10 cellular contexts compared by ENCODE assay signal in the genomic region with DNA sequence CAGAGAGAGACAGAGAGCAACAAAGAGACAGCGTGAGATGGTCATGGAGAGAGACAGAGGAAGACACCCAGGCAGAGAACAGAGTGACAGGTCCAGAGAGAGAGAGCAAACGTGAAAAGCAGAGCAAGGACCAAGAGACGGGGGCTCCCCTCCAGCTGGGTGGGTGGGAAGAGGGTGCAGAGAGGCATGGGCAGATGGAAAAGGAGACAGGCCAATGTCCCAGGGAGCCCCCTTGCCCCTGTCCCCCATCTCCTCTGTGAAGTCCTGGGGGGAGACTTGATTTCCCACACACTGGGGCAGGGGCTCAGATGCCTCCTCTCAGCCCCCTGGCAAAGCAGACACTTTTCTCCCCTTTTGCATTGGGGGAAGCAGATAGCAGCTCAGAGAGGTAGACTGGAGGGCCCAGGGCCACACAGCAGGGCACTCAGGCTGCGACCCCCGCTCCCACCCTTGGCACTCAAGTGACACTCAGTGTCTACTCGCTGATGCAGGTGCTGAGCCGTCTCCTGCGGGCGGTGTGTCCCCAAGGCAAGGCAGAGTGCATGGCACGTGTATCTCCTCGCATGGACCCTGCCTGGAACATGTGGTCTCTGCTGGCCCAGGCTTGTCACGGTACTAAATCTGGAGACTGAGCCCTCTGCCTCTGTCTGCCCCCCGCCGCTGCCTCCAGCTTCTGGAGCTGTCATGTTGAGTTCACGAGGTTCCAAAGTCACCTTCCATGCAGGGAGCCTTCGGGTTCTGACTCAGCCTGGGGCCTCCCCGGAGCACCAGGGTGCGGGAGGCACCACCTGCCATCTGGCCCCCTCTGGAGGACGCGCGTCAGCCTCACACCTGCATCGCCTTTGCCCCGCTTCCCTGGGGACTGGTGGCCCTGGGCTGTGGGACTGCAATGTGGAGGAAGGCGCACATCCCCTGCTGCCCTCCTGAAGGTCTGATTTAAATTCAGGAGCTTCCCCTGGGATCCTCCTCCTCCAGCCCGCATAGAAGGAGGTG.
A peak's percentile ranks its signal among the peaks of the same experiment; 100 is the strongest.
DNase-seq lines count a peak whose midpoint lies in the region; ATAC-seq, FAIRE-seq and TF ChIP-seq lines count a peak whose summit lies in the region.
"Had no signal": no experiment of that assay in that cellular context is flagged by ENCODE, and none has a peak within 500 bp of the region (broad histone marks: within the 10 kb centered on the region; RNA-seq: fewer than 3 reads in every experiment).

No MANE protein-coding gene starts in this region.

- CTCF ChIA-PET in HepG2 (lab: Yijun Ruan, JAX; ENCODE audit: low intra/inter-chr PET ratio, low total read pairs) = interaction anchor here (1.1 kb wide), 1 partner anchor 122 kb away, joined by 4 read pairs; no protein-coding TSS in a partner anchor

- no peak overlapping the region for H3K27ac Mint-ChIP-seq in effector memory CD8-positive, alpha-beta T cell

- H3K4me2 ChIP-seq in HepG2 (ENCODE audit: low read depth, low read length) = no peak overlapping the region

- H3K4me1 ChIP-seq in BE2C (peaks cover 37% of the 10 kb centered on the region), HepG2 (ENCODE audit: insufficient read depth, low read length) (peaks cover 47% of the 10 kb centered on the region)

- BruUV-seq in HepG2 (replicated peaks; lab: Mats Ljungman, UMichigan) = no TSS peak

- H3K4me3 Mint-ChIP-seq in effector memory CD8-positive, alpha-beta T cell = no peak overlapping the region

- no peak overlapping the region for H3K27ac ChIP-seq in HepG2 (ENCODE audit: extremely low read length, insufficient read depth, low read length)
- H3K27ac ChIP-seq: SK-N-MC had no signal

- POLR2A ChIA-PET in HepG2 (lab: Yijun Ruan, JAX) = no interaction called here

- H3K79me2 ChIP-seq in HepG2 (ENCODE audit: insufficient read depth, low read length) = no peaks in the 10 kb centered on the region

- 35% methylated on average over 6 of the region's 25 CpGs for WGBS in HepG2 (ENCODE audit: low lambda C conversion rate)

- TF ChIP-seq POLR2A in HepG2 (IDR thresholded peaks at IDR 0.05; ENCODE audit: insufficient read depth in 1 of 2, low read depth in 2 of 2, low read length in 2 of 2) = no peak

- intact Hi-C loops in HepG2 (cut with micrococcal nuclease; ENCODE audit: unreplicated experiment) = loop anchor here (10.0 kb wide), 2 partner anchors 218 to 318 kb away; partner anchors contain the start of gene GSE1

- TF ChIP-seq RAD21 in HepG2 (CRISPR knock-in tag; IDR thresholded peaks at IDR 0.05) = peak; percentile 78

- H3K4me3 ChIP-seq in BE2C (ENCODE audit: low read depth, low read length) (no peak overlapping the region), HepG2 (replicated peaks in 1 of 3; ENCODE audit: insufficient read depth in 1 of 3, low read depth in 2 of 3, low read length in 3 of 3) (no peak overlapping the region; a peak in 1 of 6 replicates)
- H3K4me3 ChIP-seq: SK-N-MC had no signal

- peaks cover 0 to 3% of the 10 kb centered on the region in 2 donors for H3K27me3 Mint-ChIP-seq in effector memory CD8-positive, alpha-beta T cell

- H3K36me3 ChIP-seq in BE2C (no peaks in the 10 kb centered on the region), HepG2 (replicated peaks in 1 of 2; ENCODE audit: control insufficient read depth in 1 of 2, insufficient read depth in 2 of 2, low read length in 2 of 2) (no peaks in the 10 kb centered on the region)

- peak; percentile 31; the same call in 1 of the 2 replicates for TF ChIP-seq CTCF in BE2C (IDR thresholded peaks at IDR 0.05; ENCODE audit: low read depth, low read length)
- TF ChIP-seq CTCF in HepG2 (CRISPR knock-in tag; IDR thresholded peaks at IDR 0.05) = peak; percentile 86

- H3K27me3 ChIP-seq in BE2C (no peaks in the 10 kb centered on the region), HepG2 (ENCODE audit: control insufficient read depth in 1 of 2, insufficient read depth in 2 of 2, low read length in 2 of 2) (peaks cover 12 to 30% of the 10 kb centered on the region in 2 experiments; a peak in 4 of 5 replicates)

- no peak overlapping the region for H2AFZ ChIP-seq in HepG2 (ENCODE audit: low read length)

- in situ Hi-C loops in HepG2 (cut with HindIII; ENCODE audit: extremely low pct_ligation_motif_present, low pct_unique_long_range_greater_than_20kb) = no loop called here

- FAIRE-seq in HepG2 (lab: Jason Lieb, UNC) = peak; percentile 63
- FAIRE-seq: GM18507 had no signal

- no peaks in the 10 kb centered on the region for H3K9me3 Mint-ChIP-seq in effector memory CD8-positive, alpha-beta T cell

- DNase-seq in BE2C = peak; percentile 82
- peak; percentile 50 for DNase-seq in SHP77 treated with DMSO at 0.1 percent for 48 hours (lab: John Stamatoyannopoulos, UW)
- DNase-seq in HepG2 (ENCODE audit: low spot score) = peak; percentile 49
- DNase-seq in effector memory CD8-positive, alpha-beta T cell = no peak
- DNase-seq in pons (ENCODE audit: low spot score) = no peak

- H4K20me1 ChIP-seq in HepG2 (ENCODE audit: insufficient read depth, low read length) = peaks cover 4% of the 10 kb centered on the region; the same call in 1 of the 2 replicates

- no peaks in the 10 kb centered on the region for H3K36me3 Mint-ChIP-seq in effector memory CD8-positive, alpha-beta T cell (ENCODE audit: insufficient read depth)

- no peak overlapping the region for H3K9ac ChIP-seq in HepG2 (ENCODE audit: insufficient read depth, low read depth, low read length)

- no peak for TF ChIP-seq EP300 in HepG2 (IDR thresholded peaks at IDR 0.05; ENCODE audit: low read depth in 2 of 2, low read length in 2 of 2)
- TF ChIP-seq EP300 in HepG2 (CRISPR knock-in tag; IDR thresholded peaks at IDR 0.05; ENCODE audit: borderline replicate concordance) = no peak

- ATAC-seq in GM18861 (IDR thresholded peaks at IDR 0.05; ENCODE audit: unreplicated experiment) (peak; percentile 54), HepG2 (peak; percentile 74), GM19035 (IDR thresholded peaks at IDR 0.05; ENCODE audit: unreplicated experiment) (no peak), HG02571 (IDR thresholded peaks at IDR 0.05; ENCODE audit: unreplicated experiment) (no peak)
- no peak for ATAC-seq in effector memory CD8-positive, alpha-beta T cell (replicated peaks)

- no peaks in the 10 kb centered on the region for H3K4me1 Mint-ChIP-seq in effector memory CD8-positive, alpha-beta T cell (ENCODE audit: low read depth in 2 of 2)

- H3K9me3 ChIP-seq in BE2C (0 out of 2 replicates have a peak, but pooled peaks cover 5% of the 10 kb centered on the region), HepG2 (ENCODE audit: low read length) (no peaks in the 10 kb centered on the region)

TF ChIP-seq in HepG2, 621 proteins besides CTCF, POLR2A, EP300 and RAD21 (continues in another document):
- TF ChIP-seq ZNF512B (CRISPR knock-in tag; IDR thresholded peaks at IDR 0.05; ENCODE audit: borderline replicate concordance) = no peak
- no peak for TF ChIP-seq HCFC1 (IDR thresholded peaks at IDR 0.05; ENCODE audit: low read depth, low read length)
- TF ChIP-seq STAG1 (CRISPR knock-in tag; IDR thresholded peaks at IDR 0.05) = peak; percentile 77
- TF ChIP-seq STAT5B (CRISPR knock-in tag; IDR thresholded peaks at IDR 0.05) = no peak
- TF ChIP-seq HES4 (CRISPR knock-in tag; IDR thresholded peaks at IDR 0.05; ENCODE audit: borderline replicate concordance) = peak; percentile 16; the same call in 1 of the 2 replicates
- 0 out of 2 replicates have a peak, but pooled peaks have one; percentile 62 for TF ChIP-seq ZNF44 (CRISPR knock-in tag; IDR thresholded peaks at IDR 0.05)
- no peak for TF ChIP-seq PPARG (CRISPR knock-in tag; conservative IDR thresholded peaks at IDR 0.05)
- TF ChIP-seq FOSL2 (CRISPR knock-in tag; IDR thresholded peaks at IDR 0.05) = peak; percentile 85
- no peak for TF ChIP-seq LCORL (IDR thresholded peaks at IDR 0.05)
- TF ChIP-seq LCORL (CRISPR knock-in tag; IDR thresholded peaks at IDR 0.05) = peak; percentile 49; the same call in 1 of the 2 replicates
- peak; percentile 76 for TF ChIP-seq ZBTB26 (CRISPR knock-in tag; IDR thresholded peaks at IDR 0.05; ENCODE audit: borderline replicate concordance)
- TF ChIP-seq HIVEP1 (CRISPR knock-in tag; IDR thresholded peaks at IDR 0.05) = peak; percentile 67; the same call in 1 of the 2 replicates
- peak; percentile 76 for TF ChIP-seq ZSCAN25 (CRISPR knock-in tag; IDR thresholded peaks at IDR 0.05)
- TF ChIP-seq THAP7 (CRISPR knock-in tag; IDR thresholded peaks at IDR 0.05) = 0 out of 2 replicates have a peak, but pooled peaks have one; percentile 56

Comparison
In these comparisons a context has a peak if more than half of its experiments do, and no peak if none do; other contexts are left out.
1. DNase-seq: peak in BE2C (single experiment), SHP77 treated with DMSO at 0.1 percent for 48 hours (single experiment) and HepG2 (single experiment); none in effector memory CD8-positive, alpha-beta T cell (0 of 3) and pons (single experiment).
2. ATAC-seq: peak in GM18861 (single experiment) and HepG2 (single experiment); none in GM19035 (single experiment), effector memory CD8-positive, alpha-beta T cell (single experiment) and HG02571 (single experiment).